ENCODE assay signal across 16 cellular contexts in the genomic region with DNA sequence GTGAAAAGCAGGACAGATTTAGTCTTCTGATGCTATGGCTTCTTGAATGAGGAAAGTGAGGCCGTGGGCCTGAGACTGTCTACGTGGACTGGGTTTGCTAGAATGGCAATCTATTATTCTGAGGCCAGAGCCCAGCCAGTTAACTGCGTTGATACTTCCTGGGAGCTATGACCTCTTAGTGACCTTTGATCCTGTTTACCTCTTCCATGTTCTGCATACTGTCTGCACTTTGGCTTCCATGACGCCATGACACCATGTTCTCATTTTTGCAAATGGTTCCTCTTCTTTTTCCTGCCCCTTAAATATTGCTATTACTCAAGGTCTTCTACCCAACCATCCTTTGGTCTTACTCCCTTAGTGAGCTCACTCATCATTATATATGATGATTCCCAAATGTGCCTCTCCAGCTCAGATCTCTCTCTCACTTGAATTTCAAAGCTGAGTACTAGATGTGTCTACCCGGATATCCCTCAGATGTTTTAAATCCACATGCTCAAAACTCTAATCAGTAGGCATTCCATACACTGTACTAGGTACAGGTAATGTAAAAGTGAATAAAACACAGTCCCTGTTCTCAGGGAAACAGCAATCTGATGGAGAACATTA.
"Had no signal": no experiment of that assay in that cellular context is flagged by ENCODE, and none has a peak within 500 bp of the region (broad histone marks: within the 10 kb centered on the region; RNA-seq: fewer than 3 reads in every experiment).

No MANE protein-coding gene starts in this region.

- DNase-seq: cortex of kidney; dorsolateral prefrontal cortex; effector CD8-positive, alpha-beta T cell; heart right ventricle; hypothalamus; islet precursor cell; left ventricle myocardium superior; mesendoderm; naive thymus-derived CD4-positive, alpha-beta T cell; nephron progenitor cell; stimulated activated CD4-positive, alpha-beta T cell treated with anti-CD3 and anti-CD28 coated beads, Interleukin-2, amount 100 ng/mL, for 48 hours; stimulated activated naive CD4-positive, alpha-beta T cell treated with Interleukin-2 at 50 U/mL for 16 hours had no signal

- H3K9me3 ChIP-seq: neutrophil, right atrium auricular region, vagina had no signal

- H3K27ac ChIP-seq: heart right ventricle, neutrophil, right atrium auricular region, vagina had no signal

- ATAC-seq: heart right ventricle; left ventricle myocardium superior; naive thymus-derived CD4-positive, alpha-beta T cell had no signal

- H3K36me3 ChIP-seq: heart right ventricle, neutrophil, right atrium auricular region, vagina had no signal

- H3K4me3 ChIP-seq: dorsolateral prefrontal cortex, heart right ventricle, right atrium auricular region, smooth muscle cell, vagina had no signal

- H3K27me3 ChIP-seq: dorsolateral prefrontal cortex, heart right ventricle, neutrophil, right atrium auricular region, vagina had no signal

- H3K4me2 ChIP-seq: smooth muscle cell had no signal

- H3K4me1 ChIP-seq: right atrium auricular region had no signal
